ENCODE assay signal across 1 cellular context in the genomic region with DNA sequence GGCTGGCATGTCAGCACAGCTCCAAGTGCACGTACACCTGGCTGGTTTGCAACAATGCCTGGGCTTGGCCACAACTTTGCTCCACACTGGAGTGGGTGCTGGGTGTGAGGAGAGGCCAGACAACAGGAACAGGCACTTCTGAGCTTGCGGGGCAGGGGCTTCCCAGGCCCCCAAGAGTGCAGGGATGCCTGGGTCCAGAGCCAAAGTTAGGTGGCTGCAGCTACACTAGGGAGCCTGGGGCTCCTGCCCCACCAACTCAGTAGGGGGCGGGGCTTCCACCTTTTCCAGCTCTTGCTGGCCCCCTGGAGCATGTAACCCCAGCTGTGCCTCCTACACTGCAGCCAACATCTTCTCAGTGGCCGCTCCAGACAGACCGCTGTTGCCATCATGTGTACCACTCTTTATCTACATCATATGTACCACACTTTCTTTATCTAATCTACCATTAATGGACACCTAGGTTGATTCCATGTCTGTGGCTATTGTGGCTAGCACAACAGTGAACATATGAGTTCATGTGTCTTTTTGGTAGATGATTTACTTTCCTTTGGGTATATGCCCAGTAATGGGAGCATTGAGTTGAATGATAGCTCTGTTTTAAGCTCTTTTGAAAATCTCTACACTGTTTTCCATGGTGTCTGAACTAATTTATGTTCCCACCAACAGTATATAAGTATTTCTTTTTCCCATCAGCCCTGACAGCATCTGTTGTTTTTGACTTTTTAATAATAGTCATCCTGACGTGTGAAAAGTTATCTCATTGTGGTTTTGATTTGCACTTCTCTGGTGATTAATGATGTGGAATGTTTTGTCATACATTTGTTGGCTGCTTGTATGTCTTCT.
TF ChIP-seq lines count a peak whose summit lies in the region.

No MANE protein-coding gene starts in this region.

TF ChIP-seq in HepG2, 621 proteins besides CTCF, POLR2A, EP300 and RAD21 (continued from another document):
- TF ChIP-seq, protein P1, sequence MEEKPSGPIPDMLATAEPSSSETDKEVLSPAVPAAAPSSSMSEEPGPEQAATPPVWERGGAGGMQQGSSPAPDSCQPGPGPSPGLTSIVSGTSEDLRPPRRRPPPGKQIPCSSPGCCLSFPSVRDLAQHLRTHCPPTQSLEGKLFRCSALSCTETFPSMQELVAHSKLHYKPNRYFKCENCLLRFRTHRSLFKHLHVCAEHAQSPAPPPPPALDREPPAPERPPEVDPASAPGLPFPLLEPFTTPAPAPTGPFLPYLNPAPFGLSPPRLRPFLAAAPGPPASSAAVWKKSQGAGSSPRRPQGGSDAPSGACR (CRISPR knock-in tag; IDR thresholded peaks at IDR 0.05), result no peak
- no peak for TF ChIP-seq ZNF549 (CRISPR knock-in tag; IDR thresholded peaks at IDR 0.05)
- no peak for TF ChIP-seq RORA (CRISPR knock-in tag; IDR thresholded peaks at IDR 0.05)
- TF ChIP-seq HIVEP1 (CRISPR knock-in tag; IDR thresholded peaks at IDR 0.05), result no peak
- TF ChIP-seq MED1 (CRISPR knock-in tag; IDR thresholded peaks at IDR 0.05), result no peak
